ENCODE assay signal across 10 cellular contexts in the genomic region with DNA sequence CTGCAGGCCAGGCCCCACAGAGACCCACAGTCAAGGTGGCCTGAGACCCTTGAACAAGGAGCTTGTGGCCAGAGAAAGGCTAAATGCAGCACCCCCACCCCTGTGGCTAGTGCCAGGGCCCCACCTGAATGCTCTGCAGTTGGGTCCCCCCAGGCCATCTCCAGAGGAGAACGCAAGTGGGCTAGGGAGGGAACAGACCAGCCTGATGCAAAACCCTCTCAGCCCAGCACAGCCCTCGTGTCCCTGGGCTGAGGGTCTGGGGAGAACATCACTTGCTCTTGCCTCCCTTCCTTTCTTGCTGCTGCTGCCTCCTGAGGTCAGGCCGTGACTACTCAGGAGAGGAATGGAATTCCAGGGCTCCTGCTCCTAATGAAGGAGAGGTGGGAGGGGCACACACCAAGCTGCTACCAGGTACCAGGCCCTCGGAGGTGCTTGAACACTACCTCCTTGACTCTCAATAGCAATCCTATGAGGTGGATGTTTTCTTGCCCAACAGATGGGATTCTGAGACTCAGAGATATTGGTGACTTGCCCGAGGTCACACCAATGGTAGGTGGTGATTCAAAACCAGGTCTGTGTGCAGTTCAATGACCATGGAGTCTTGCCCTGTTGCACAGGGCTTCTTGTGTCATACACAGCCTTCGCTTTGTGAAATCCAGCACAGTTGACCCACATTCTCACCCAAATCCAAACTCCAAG. TPM values are rescaled to one million over a fixed set of nuclear protein-coding genes. Genes with fewer than 3 reads are reported as not detected.
A peak's percentile ranks its signal among the peaks of the same experiment; 100 is the strongest.
DNase-seq lines count a peak whose midpoint lies in the region; ATAC-seq and TF ChIP-seq lines count a peak whose summit lies in the region.
"Had no signal": no experiment of that assay in that cellular context is flagged by ENCODE, and none has a peak within 500 bp of the region (broad histone marks: within the 10 kb centered on the region; RNA-seq: fewer than 3 reads in every experiment).

No MANE protein-coding gene starts in this region.

- no peak for TF ChIP-seq CTCF in PC-9 (conservative IDR thresholded peaks at IDR 0.05)
- no peak for TF ChIP-seq CTCF in dorsolateral prefrontal cortex (IDR thresholded peaks at IDR 0.05 in 54 of 56, conservative IDR thresholded peaks at IDR 0.05 in 2 of 56; ENCODE audit: low read depth in 1 of 56, partially characterized antibody in 56 of 56)

- H3K4me3 ChIP-seq in PC-9 (no peak overlapping the region), dorsolateral prefrontal cortex (no peak overlapping the region)

- H3K27ac ChIP-seq in PC-9 (peak overlapping the region; percentile 92), dorsolateral prefrontal cortex (peak overlapping the region in 53 of 59 donors; percentile 4 to 89 (median 70)), substantia nigra (ENCODE audit: low read depth, low read length, poor library complexity, severe bottlenecking) (peak overlapping the region; percentile 46)

- DNase-seq in PC-9 (peak in 1 of 2 experiments; percentile 84), dorsolateral prefrontal cortex (no peak), mesenteric fat pad (ENCODE audit: low spot score) (peak; percentile 65), substantia nigra (lab: John Stamatoyannopoulos, UW) (no peak), GF-D8 (lab: John Stamatoyannopoulos, UW) (no peak)
- DNase-seq in activated T-cell treated with anti-CD3 and anti-CD28 coated beads, Interleukin-2, amount 50 U/mL, for 4 hours, result no peak
- DNase-seq: DMS153, Kasumi-1 had no signal

- peaks cover 81% of the 10 kb centered on the region for H3K4me1 ChIP-seq in PC-9 (replicated peaks; ENCODE audit: insufficient read depth)

- H3K4me3 Mint-ChIP-seq in activated T-cell treated with anti-CD3 and anti-CD28 coated beads, Interleukin-2, amount 50 U/mL, for 4 hours, result no peak overlapping the region

- CTCF ChIA-PET in PC-9 (lab: Charles Lee), result no interaction called here

- no peaks in the 10 kb centered on the region for H3K79me2 ChIP-seq in PC-9 (ENCODE audit: low read depth)

- H3K9me3 Mint-ChIP-seq in activated T-cell treated with anti-CD3 and anti-CD28 coated beads, Interleukin-2, amount 50 U/mL, for 4 hours, result no peaks in the 10 kb centered on the region

- BruUV-seq in PC-9 (replicated peaks; lab: Mats Ljungman, UMichigan), result no TSS peak

- no peaks in the 10 kb centered on the region for H3K9me2 ChIP-seq in PC-9 (ENCODE audit: insufficient read depth)

- no peak overlapping the region for H2AFZ ChIP-seq in PC-9

- H4K20me1 ChIP-seq in PC-9 (ENCODE audit: insufficient read depth), result no peaks in the 10 kb centered on the region

- intact Hi-C loops in PC-9 (cut with micrococcal nuclease; ENCODE audit: unreplicated experiment), result loop anchor here (5.0 kb wide), 1 partner anchor 35 kb away; no protein-coding TSS in a partner anchor
- intact Hi-C loops in dorsolateral prefrontal cortex (cut with DNase I), result loop anchor here in 1 of 2 donors (5.0 kb wide), 1 partner anchor 45 kb away; a partner anchor contains a TSS

- peaks cover 22% of the 10 kb centered on the region for H3K4me1 Mint-ChIP-seq in activated T-cell treated with anti-CD3 and anti-CD28 coated beads, Interleukin-2, amount 50 U/mL, for 4 hours (ENCODE audit: low read depth)

- H3K9me3 ChIP-seq in PC-9 (ENCODE audit: insufficient read depth, low read depth), result no peaks in the 10 kb centered on the region

- H3K4me2 ChIP-seq in PC-9, result peak overlapping the region; percentile 70

- H3K36me3 ChIP-seq in PC-9 (ENCODE audit: low read depth), result no peaks in the 10 kb centered on the region

- peaks cover 52% of the 10 kb centered on the region for H3F3A ChIP-seq in PC-9 (ENCODE audit: insufficient read depth, low read depth)

- no peaks in the 10 kb centered on the region for H3K36me3 Mint-ChIP-seq in activated T-cell treated with anti-CD3 and anti-CD28 coated beads, Interleukin-2, amount 50 U/mL, for 4 hours (ENCODE audit: insufficient read depth)

- POLR2A ChIA-PET in PC-9 (lab: Charles Lee; ENCODE audit: unreplicated experiment), result interaction anchor here (0.9 kb wide), 1 partner anchor 66 kb away, joined by 3 read pairs; no protein-coding TSS in a partner anchor

- H3K27me3 ChIP-seq in PC-9 (ENCODE audit: insufficient read depth, low read depth) (no peaks in the 10 kb centered on the region), dorsolateral prefrontal cortex (no peaks in the 10 kb centered on the region)

- ATAC-seq in GM18867 (IDR thresholded peaks at IDR 0.05; ENCODE audit: unreplicated experiment), result no peak
- no peak for ATAC-seq in HG03439 (IDR thresholded peaks at IDR 0.05; ENCODE audit: unreplicated experiment)
- no peak for ATAC-seq in activated T-cell treated with anti-CD3 and anti-CD28 coated beads, Interleukin-2, amount 50 U/mL, for 4 hours

- no peaks in the 10 kb centered on the region for H3K27me3 Mint-ChIP-seq in activated T-cell treated with anti-CD3 and anti-CD28 coated beads, Interleukin-2, amount 50 U/mL, for 4 hours (ENCODE audit: low read depth)

RNA-seq across cellular contexts. Expression of a gene that starts 45.5 kb away (rescaled TPM):
- total RNA-seq in PC-9 (2021) (118 and 188 TPM in 2 replicates), dorsolateral prefrontal cortex (100 to 1,000 TPM in 75 of 120 experiments, 10 to 100 TPM in 45; 60.5 to 148 (median 104) TPM), mesenteric fat pad (200 TPM)
- 100 to 1,000 TPM; 562 to 636 (median 595) TPM for total RNA-seq in activated T-cell treated with anti-CD3 and anti-CD28 coated beads, Interleukin-2, amount 50 U/mL, for 4 hours
